In the genomic region with DNA sequence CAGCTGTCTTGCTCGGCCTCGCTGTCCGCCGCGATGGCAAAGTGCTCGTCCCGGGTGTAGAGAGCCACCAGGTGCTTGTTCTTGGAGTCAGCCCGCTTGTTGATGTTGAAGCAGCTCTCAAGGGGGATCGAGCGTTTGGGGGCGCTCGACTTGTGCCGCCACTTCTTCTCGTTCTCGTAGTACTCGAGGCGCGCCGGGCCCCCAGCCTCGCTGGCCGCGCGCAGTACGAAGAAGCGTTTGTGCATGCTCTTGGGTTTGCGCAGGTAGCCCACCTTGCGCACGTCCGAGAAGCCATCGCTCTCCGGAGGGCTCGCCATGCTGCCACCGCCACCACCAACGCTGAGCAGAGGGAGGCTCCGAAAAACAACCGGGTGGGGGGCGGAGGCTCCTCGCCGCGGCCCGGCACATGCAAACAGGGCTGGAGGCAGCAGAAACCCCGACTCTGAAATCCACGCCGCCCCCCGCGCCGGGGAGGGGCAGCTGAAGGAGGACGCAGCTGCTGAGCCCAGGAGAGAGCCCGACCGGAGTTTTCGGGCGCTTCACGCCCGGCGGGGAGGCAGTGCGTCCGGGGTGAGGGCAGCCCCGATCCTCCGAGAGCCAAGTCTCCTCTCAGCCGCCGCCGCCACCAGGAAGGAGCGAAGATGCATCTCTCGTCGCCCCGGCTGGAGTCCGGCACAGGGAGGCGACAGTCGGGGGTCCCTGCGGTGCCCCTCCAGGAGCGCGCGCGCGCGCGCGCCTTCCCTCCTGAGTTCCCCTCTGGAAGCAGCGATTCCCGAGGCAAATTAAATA, we compare ENCODE assay signal across 8 cellular contexts.
DNase-seq lines count a peak whose midpoint lies in the region; ATAC-seq lines count a peak whose summit lies in the region.

No MANE protein-coding gene starts in this region.

- DNase-seq in EH (ENCODE audit: low read depth) (peak; percentile 59), NCI-H1105 (lab: John Stamatoyannopoulos, UW) (peak; percentile 30), germinal center (ENCODE audit: low spot score) (peak; percentile 76), nucleus accumbens (lab: John Stamatoyannopoulos, UW) (peak in 32 of 56 donors; percentile 18 to 78 (median 48)), NCI-H2171 treated with DMSO at 0.1 percent for 48 hours (lab: John Stamatoyannopoulos, UW) (no peak), NCI-H1694 (lab: John Stamatoyannopoulos, UW) (no peak)
- DNase-seq in activated gamma-delta T cell treated with anti-CD3 and anti-CD28 coated beads, Interleukin-2, amount 50 U/mL, for 16 hours (ENCODE audit: low read depth) = peak; percentile 25

- peak; percentile 27 for ATAC-seq in GM21786 (IDR thresholded peaks at IDR 0.05; ENCODE audit: unreplicated experiment)

Comparison
In these comparisons a context has a peak if more than half of its experiments do, and no peak if none do; other contexts are left out.
1. DNase-seq: peak in EH (single experiment), NCI-H1105 (single experiment), activated gamma-delta T cell treated with anti-CD3 and anti-CD28 coated beads, Interleukin-2, amount 50 U/mL, for 16 hours (single experiment), germinal center (single experiment) and nucleus accumbens (32 of 56); none in NCI-H2171 treated with DMSO at 0.1 percent for 48 hours (single experiment) and NCI-H1694 (single experiment).